Comparison of ENCODE assay signal across 8 cellular contexts in the genomic region with DNA sequence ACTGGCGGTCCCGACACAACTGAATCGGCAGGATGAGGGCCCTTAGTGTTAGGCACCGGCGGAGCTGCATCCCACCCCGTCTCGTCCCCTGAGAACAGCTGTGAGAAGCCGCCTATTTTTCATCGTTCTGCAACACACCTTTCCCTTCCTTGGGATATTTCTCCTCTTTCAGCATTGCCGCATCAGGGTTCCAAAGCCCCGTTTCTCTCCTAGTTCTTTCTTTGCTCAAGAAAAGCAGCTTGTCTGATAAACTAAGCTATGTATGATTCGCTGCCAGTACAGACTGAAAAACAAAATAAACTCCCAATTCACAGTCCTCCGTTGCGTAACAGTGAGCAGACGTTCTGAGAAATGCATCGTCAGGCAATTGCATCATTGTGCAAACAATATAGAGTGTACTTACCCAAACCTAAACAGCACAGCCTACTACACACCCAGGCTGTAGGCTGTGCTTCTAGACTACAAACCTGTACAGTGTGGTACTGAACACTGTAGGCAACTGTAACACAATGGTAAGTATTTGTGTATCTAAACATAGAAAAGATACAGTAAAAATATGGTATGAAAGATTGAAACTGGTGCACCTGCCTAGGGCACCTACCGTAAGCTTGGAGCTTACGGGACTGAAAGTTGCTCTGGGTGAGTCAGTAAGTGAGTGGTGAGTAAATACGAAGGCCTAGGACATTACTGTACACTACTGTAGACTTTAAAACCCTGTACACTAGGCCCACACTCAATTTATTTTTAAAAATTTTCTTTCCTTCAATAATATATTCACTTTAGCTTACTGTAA. TPM values are rescaled to one million over a fixed set of nuclear protein-coding genes. Genes with fewer than 3 reads are reported as not detected.
DNase-seq lines count a peak whose midpoint lies in the region; ATAC-seq, FAIRE-seq and TF ChIP-seq lines count a peak whose summit lies in the region.

No MANE protein-coding gene starts in this region.

- peaks cover 4 to 9% (median 4%) of the 10 kb centered on the region in 3 donors for H3K4me1 Mint-ChIP-seq in IgD-negative memory B cell
- no peaks in the 10 kb centered on the region for H3K4me1 Mint-ChIP-seq in astrocyte (ENCODE audit: low read depth, unreplicated experiment)

- H4K20me1 ChIP-seq in astrocyte (ENCODE audit: insufficient read depth, low read length), result no peaks in the 10 kb centered on the region

- no peaks in the 10 kb centered on the region for H3K9me3 Mint-ChIP-seq in IgD-negative memory B cell
- peaks cover 8% of the 10 kb centered on the region for H3K9me3 Mint-ChIP-seq in astrocyte (ENCODE audit: unreplicated experiment)

- H3K4me3 Mint-ChIP-seq in IgD-negative memory B cell (peak overlapping the region; percentile 88 to 97 (median 94)), astrocyte (ENCODE audit: unreplicated experiment) (peak overlapping the region; percentile 50)

- no peaks in the 10 kb centered on the region for H3K36me3 ChIP-seq in astrocyte (ENCODE audit: insufficient read depth, low read length)
- no peaks in the 10 kb centered on the region for H3K36me3 ChIP-seq in tibial nerve

- no peak for FAIRE-seq in astrocyte (lab: Jason Lieb, UNC)

- H3K36me3 Mint-ChIP-seq in IgD-negative memory B cell, result no peaks in the 10 kb centered on the region
- peaks cover 3% of the 10 kb centered on the region for H3K36me3 Mint-ChIP-seq in astrocyte (ENCODE audit: low read depth, unreplicated experiment)

- no peaks in the 10 kb centered on the region for H3K79me2 ChIP-seq in astrocyte (ENCODE audit: insufficient read depth, low read length)

- H3K27ac Mint-ChIP-seq in IgD-negative memory B cell (peak overlapping the region in 2 of 3 donors; percentile 33 to 49), astrocyte (ENCODE audit: unreplicated experiment) (no peak overlapping the region)

- TF ChIP-seq POLR2A in tibial nerve (IDR thresholded peaks at IDR 0.05), result no peak

- H3K27me3 ChIP-seq in astrocyte (ENCODE audit: insufficient read depth, low read length), result peaks cover 4% of the 10 kb centered on the region
- H3K27me3 ChIP-seq in tibial nerve, result peaks cover 0 to 12% of the 10 kb centered on the region in 2 donors

- peak overlapping the region; percentile 82 for H3K9ac ChIP-seq in astrocyte (ENCODE audit: low read length)

- 36 to 38% methylated on average over 19 of the region's 19 CpGs for WGBS in tibial nerve, 2 donors

- peak overlapping the region; percentile 98 for H3K4me2 ChIP-seq in astrocyte (ENCODE audit: low read length)

- H3K27ac ChIP-seq in astrocyte (ENCODE audit: low read depth, low read length), result no peak overlapping the region
- H3K27ac ChIP-seq in tibial nerve, result peak overlapping the region; percentile 90 to 100 (median 98)

- DNase-seq in Ammon's horn (ENCODE audit: low spot score), result peak; percentile 29
- DNase-seq in astrocyte (ENCODE audit: low read depth), result peak; percentile 26
- peak in 1 of 2 donors; percentile 52 for DNase-seq in left colon
- DNase-seq in tibial nerve (ENCODE audit: low spot score in 2 of 2), result peak in 1 of 2 donors; percentile 67

- no peak for TF ChIP-seq CTCF in astrocyte (IDR thresholded peaks at IDR 0.05; ENCODE audit: insufficient read depth, low read depth, low read length)
- TF ChIP-seq CTCF in tibial nerve (IDR thresholded peaks at IDR 0.05), result peak in 1 of 5 experiments; percentile 7

- H2AFZ ChIP-seq in astrocyte (ENCODE audit: low read depth, low read length), result peak overlapping the region; percentile 97

- peak; percentile 76 for ATAC-seq in left colon
- no peak for ATAC-seq in HG03196 (IDR thresholded peaks at IDR 0.05; ENCODE audit: unreplicated experiment)
- no peak for ATAC-seq in HG02973 (IDR thresholded peaks at IDR 0.05; ENCODE audit: unreplicated experiment)
- no peak for ATAC-seq in HG03139 (IDR thresholded peaks at IDR 0.05; ENCODE audit: unreplicated experiment)

- H3K4me3 ChIP-seq in astrocyte (ENCODE audit: insufficient read depth, low read depth, low read length) (no peak overlapping the region), tibial nerve (peak overlapping the region; percentile 68 to 86 (median 76))

- intact Hi-C loops in left colon (cut with DNase I, micrococcal nuclease), result loop anchor here in 1 of 2 donors (10.0 kb wide), 1 partner anchor 416 kb away; no protein-coding TSS in a partner anchor

- H3K27me3 Mint-ChIP-seq in IgD-negative memory B cell (peaks cover 18% of the 10 kb centered on the region), astrocyte (ENCODE audit: low read depth, unreplicated experiment) (peaks cover 21% of the 10 kb centered on the region)

- H3K9me3 ChIP-seq in astrocyte (ENCODE audit: insufficient read depth, low read depth, low read length) (peaks cover 4% of the 10 kb centered on the region), tibial nerve (no peaks in the 10 kb centered on the region)

- TF ChIP-seq EP300 in tibial nerve (IDR thresholded peaks at IDR 0.05), result peak in 1 of 2 donors; percentile 70

- H3K4me1 ChIP-seq in astrocyte (ENCODE audit: insufficient read depth, low read length) (no peaks in the 10 kb centered on the region), tibial nerve (peaks cover 0 to 18% (median 4%) of the 10 kb centered on the region in 4 donors)

RNA-seq across cellular contexts. Expression of a gene that starts 8.9 kb away (rescaled TPM):
- polyA plus RNA-seq in IgD-negative memory B cell, result not detected
- total RNA-seq in astrocyte, result 0.14 and 0.27 TPM in 2 replicates
- total RNA-seq in left colon, result 1 to 10 TPM; 5.9 to 7.4 TPM
- total RNA-seq in tibial nerve, result 1 to 10 TPM in 3 of 4 donors, under 1 TPM in 1; 0.66 to 5.5 (median 3.7) TPM
